Comparison of ENCODE assay signal across 13 cellular contexts in the genomic region with DNA sequence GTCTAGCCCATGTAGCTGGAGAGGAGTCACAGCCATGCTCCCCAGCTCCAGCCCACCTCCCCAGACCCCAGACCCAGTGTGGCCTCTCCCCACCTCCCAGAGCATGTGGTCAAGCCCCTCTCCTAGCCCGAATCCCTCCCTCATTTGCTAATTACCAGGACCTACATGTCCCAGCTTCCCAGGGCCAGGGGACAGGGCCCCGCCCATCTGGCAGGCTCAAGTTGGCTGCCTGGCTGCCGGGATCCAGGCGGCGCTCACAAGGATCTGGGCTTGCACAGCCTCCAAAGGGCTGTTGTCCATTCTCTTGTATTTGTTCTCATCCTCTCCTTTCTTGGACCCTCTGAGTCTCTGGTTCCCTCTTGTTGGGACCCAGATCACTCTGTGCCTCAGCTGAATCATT. TPM values are rescaled to one million over a fixed set of nuclear protein-coding genes. Genes with fewer than 3 reads are reported as not detected.
A peak's percentile ranks its signal among the peaks of the same experiment; 100 is the strongest.
DNase-seq lines count a peak whose midpoint lies in the region; ATAC-seq and TF ChIP-seq lines count a peak whose summit lies in the region.
"Had no signal": no experiment of that assay in that cellular context is flagged by ENCODE, and none has a peak within 500 bp of the region (broad histone marks: within the 10 kb centered on the region; RNA-seq: fewer than 3 reads in every experiment).

No MANE protein-coding gene starts in this region.

- TF ChIP-seq POLR2A in stomach (IDR thresholded peaks at IDR 0.05) = no peak

- WGBS in right cardiac atrium = 51% methylated on average over 5 of the region's 5 CpGs
- 29 to 54% (median 41%) methylated on average over 4 to 5 of the region's 5 CpGs for WGBS in stomach, 5 donors

- no peak for TF ChIP-seq EP300 in stomach (IDR thresholded peaks at IDR 0.05)

- H3K9me3 ChIP-seq in ascending aorta (no peaks in the 10 kb centered on the region), right cardiac atrium (ENCODE audit: control insufficient read depth, low read length) (no peaks in the 10 kb centered on the region), stomach (no peaks in the 10 kb centered on the region)
- H3K9me3 ChIP-seq: Peyer's patch had no signal

- TF ChIP-seq CTCF in ascending aorta (IDR thresholded peaks at IDR 0.05) (no peak), stomach (IDR thresholded peaks at IDR 0.05) (no peak)

- H3K4me3 ChIP-seq in ascending aorta (no peak overlapping the region), right cardiac atrium (ENCODE audit: low read length) (no peak overlapping the region), stomach (no peak overlapping the region)
- H3K4me3 ChIP-seq: Peyer's patch had no signal

- intact Hi-C loops in ascending aorta (cut with DNase I) (loop anchor here (5.0 to 10.0 kb wide), 3 partner anchors 32 to 1675 kb away; partner anchors contain the start of genes GRK3, SLC2A11 and SPECC1L), right cardiac atrium (cut with DNase I) (no loop called here), stomach (cut with DNase I; ENCODE audit: low total_unique reads) (no loop called here)

- DNase-seq in NCI-H82 (lab: John Stamatoyannopoulos, UW) = peak; percentile 21
- DNase-seq in NCI-H82 treated with DMSO at 0.1 percent for 48 hours (lab: John Stamatoyannopoulos, UW; ENCODE audit: unreplicated experiment) = no peak
- DNase-seq in ascending aorta (ENCODE audit: low spot score in 2 of 2) = no peak
- peak; percentile 67 to 87 (median 78) for DNase-seq in right cardiac atrium
- DNase-seq in stomach = peak; percentile 40
- DNase-seq in NCI-H345 treated with DMSO at 0.1 percent for 48 hours (lab: John Stamatoyannopoulos, UW; ENCODE audit: unreplicated experiment) = no peak
- no peak for DNase-seq in kidney glomerular epithelial cell (lab: John Stamatoyannopoulos, UW)
- DNase-seq in NCI-H2107 treated with DMSO at 0.1 percent for 48 hours (lab: John Stamatoyannopoulos, UW; ENCODE audit: unreplicated experiment) = no peak
- DNase-seq: KG1, NCI-H1092, NCI-H345, Peyer's patch, SIG-M5 had no signal

- H3K27me3 ChIP-seq in ascending aorta (no peaks in the 10 kb centered on the region), right cardiac atrium (ENCODE audit: control insufficient read depth, insufficient read depth) (no peaks in the 10 kb centered on the region), stomach (no peaks in the 10 kb centered on the region)
- H3K27me3 ChIP-seq: Peyer's patch had no signal

- H3K4me1 ChIP-seq in ascending aorta (peaks cover 4 to 8% of the 10 kb centered on the region in 2 donors), right cardiac atrium (ENCODE audit: control insufficient read depth, insufficient read depth, low read length) (peaks cover 3% of the 10 kb centered on the region), stomach (peaks cover 6 to 27% (median 17%) of the 10 kb centered on the region in 4 donors)

- peak overlapping the region; percentile 77 to 78 for H3K27ac ChIP-seq in ascending aorta
- H3K27ac ChIP-seq in right cardiac atrium (ENCODE audit: low read length) = no peak overlapping the region
- H3K27ac ChIP-seq in stomach = no peak overlapping the region
- H3K27ac ChIP-seq: Peyer's patch had no signal

- H3K36me3 ChIP-seq in ascending aorta = no peaks in the 10 kb centered on the region
- H3K36me3 ChIP-seq in stomach = peaks cover 0 to 12% (median 0%) of the 10 kb centered on the region in 4 donors
- H3K36me3 ChIP-seq: Peyer's patch had no signal

- ATAC-seq in right cardiac atrium = peak in 1 of 2 donors; percentile 2

RNA-seq across cellular contexts. Expression of gene MIF, which starts 4.6 kb away (rescaled TPM):
- total RNA-seq in ascending aorta = 527 TPM
- total RNA-seq in right cardiac atrium = 100 to 1,000 TPM; 250 to 364 (median 272) TPM
- 369 TPM for polyA plus RNA-seq in right cardiac atrium
- 100 to 1,000 TPM in 4 of 5 donors, 10 to 100 TPM in 1; 59.5 to 293 (median 214) TPM for total RNA-seq in stomach
- 100 to 1,000 TPM; 496 to 940 (median 891) TPM for polyA plus RNA-seq in stomach

RNA-seq across cellular contexts. Expression of gene SLC2A11, which starts 31.9 kb away (rescaled TPM):
- total RNA-seq in ascending aorta (not detected), right cardiac atrium (10 to 100 TPM; 12.0 to 27.2 (median 21.0) TPM), stomach (10 to 100 TPM in 1 of 5 donors, 1 to 10 TPM in 4; 3.2 to 10.3 (median 6.6) TPM)
- polyA plus RNA-seq in right cardiac atrium (23.4 TPM), stomach (1 to 10 TPM; 5.8 to 9.1 (median 6.7) TPM)

RNA-seq across cellular contexts. Expression of gene DERL3, which starts 50.8 kb away (rescaled TPM):
- total RNA-seq in ascending aorta (7.5 TPM), right cardiac atrium (10 to 100 TPM in 2 of 4 donors, 1 to 10 TPM in 2; 6.1 to 11.6 (median 9.2) TPM), stomach (10 to 100 TPM in 2 of 5 donors, 1 to 10 TPM in 2, under 1 TPM in 1; 0.45 to 24.1 (median 5.2) TPM)
- polyA plus RNA-seq in right cardiac atrium (5.0 TPM), stomach (10 to 100 TPM in 1 of 3 donors, 1 to 10 TPM in 2; 6.2 to 24.5 (median 7.9) TPM)

Comparison
In these comparisons a context has a peak if more than half of its experiments do, and no peak if none do; other contexts are left out.
1. DNase-seq: peak in NCI-H82 (single experiment), right cardiac atrium (3 of 3) and stomach (single experiment); none in NCI-H82 treated with DMSO at 0.1 percent for 48 hours (single experiment), ascending aorta (0 of 2), NCI-H345 treated with DMSO at 0.1 percent for 48 hours (single experiment), kidney glomerular epithelial cell (single experiment) and NCI-H2107 treated with DMSO at 0.1 percent for 48 hours (single experiment).
2. H3K27ac ChIP-seq: peak in ascending aorta (2 of 2); none in right cardiac atrium (single experiment) and stomach (0 of 5).